ENCODE assay signal across 28 cellular contexts in genomic region chr10:11025978-11026377, GRCh38.
"Had no signal": no experiment of that assay in that cellular context is flagged by ENCODE, and none has a peak within 500 bp of the region (broad histone marks: within the 10 kb centered on the region; RNA-seq: fewer than 3 reads in every experiment).

No MANE protein-coding gene starts in this region.

- DNase-seq: activated CD4-positive, alpha-beta T cell treated with anti-CD3 and anti-CD28 coated beads for 4 hours; activated CD4-positive, alpha-beta T cell treated with anti-CD3 and anti-CD28 coated beads, Interleukin-2, amount 50 U/mL, for 48 hours; activated CD8-positive, alpha-beta memory T cell treated with anti-CD3 and anti-CD28 coated beads for 24 hours; activated effector memory CD4-positive, alpha-beta T cell treated with Interleukin-2 at 50 U/mL for 16 hours; activated naive CD4-positive, alpha-beta T cell treated with Interleukin-2 at 50 U/mL for 16 hours; activated naive CD8-positive, alpha-beta T cell treated with anti-CD3 and anti-CD28 coated beads for 36 hours; adrenal gland; central memory CD4-positive, alpha-beta T cell; esophagus squamous epithelium; foreskin melanocyte; hippocampal formation; left cardiac atrium; stimulated activated CD4-positive, alpha-beta T cell treated with anti-CD3 and anti-CD28 coated beads, Interleukin-15, amount 100 ng/mL, for 24 hours; stimulated activated CD4-positive, alpha-beta T cell treated with anti-CD3 and anti-CD28 coated beads, Interleukin-2, amount 100 ng/mL, for 24 hours; stimulated activated naive CD4-positive, alpha-beta T cell; SW 1271; T-helper 9 cell; testis; transverse colon had no signal

- H3K27ac Mint-ChIP-seq: activated naive CD8-positive, alpha-beta T cell treated with anti-CD3 and anti-CD28 coated beads for 36 hours; dendritic cell treated with granulocyte-macrophage colony-stimulating factor and Interleukin-4, amounts not matched to agents 40 ng/mL and 50 ng/mL, for 4 days; natural killer cell treated with Interleukin-12 subunit alpha and Interleukin-12 subunit beta and Interleukin-15 and Interleukin-18, amount 100 ng/mL, for 72 hours; T-helper 1 cell treated with Interleukin-12 subunit alpha and Interleukin-12 subunit beta and Interleukin-4 antibody, amounts not matched to agents 30 μg/mL and 1 μg/mL, for 36 hours had no signal

- H3K4me1 ChIP-seq: adrenal gland, ascending aorta, esophagus squamous epithelium, testis had no signal

- H3K36me3 ChIP-seq: adrenal gland, ascending aorta, esophagus squamous epithelium, transverse colon had no signal

- ATAC-seq: natural killer cell treated with Interleukin-12 subunit alpha and Interleukin-12 subunit beta and Interleukin-15 and Interleukin-18, amount 100 ng/mL, for 72 hours; sciatic nerve had no signal

- H3K4me3 ChIP-seq: adrenal gland, ascending aorta, esophagus squamous epithelium, testis, transverse colon had no signal

- H3K9me3 Mint-ChIP-seq: activated naive CD8-positive, alpha-beta T cell treated with anti-CD3 and anti-CD28 coated beads for 36 hours; dendritic cell treated with granulocyte-macrophage colony-stimulating factor and Interleukin-4, amounts not matched to agents 40 ng/mL and 50 ng/mL, for 4 days; natural killer cell treated with Interleukin-12 subunit alpha and Interleukin-12 subunit beta and Interleukin-15 and Interleukin-18, amount 100 ng/mL, for 72 hours; T-helper 1 cell treated with Interleukin-12 subunit alpha and Interleukin-12 subunit beta and Interleukin-4 antibody, amounts not matched to agents 30 μg/mL and 1 μg/mL, for 36 hours had no signal

- FAIRE-seq: keratinocyte, TTC549, urothelium cell line had no signal

- H3K9me3 ChIP-seq: adrenal gland, ascending aorta, esophagus squamous epithelium, testis, transverse colon had no signal

- H3K36me3 Mint-ChIP-seq: activated naive CD8-positive, alpha-beta T cell treated with anti-CD3 and anti-CD28 coated beads for 36 hours; natural killer cell treated with Interleukin-12 subunit alpha and Interleukin-12 subunit beta and Interleukin-15 and Interleukin-18, amount 100 ng/mL, for 72 hours had no signal

- H3K4me3 Mint-ChIP-seq: activated naive CD8-positive, alpha-beta T cell treated with anti-CD3 and anti-CD28 coated beads for 36 hours; dendritic cell treated with granulocyte-macrophage colony-stimulating factor and Interleukin-4, amounts not matched to agents 40 ng/mL and 50 ng/mL, for 4 days; natural killer cell treated with Interleukin-12 subunit alpha and Interleukin-12 subunit beta and Interleukin-15 and Interleukin-18, amount 100 ng/mL, for 72 hours; T-helper 1 cell treated with Interleukin-12 subunit alpha and Interleukin-12 subunit beta and Interleukin-4 antibody, amounts not matched to agents 30 μg/mL and 1 μg/mL, for 36 hours had no signal

- H3K27ac ChIP-seq: adrenal gland, ascending aorta, esophagus squamous epithelium, testis, VCaP had no signal

- H3K27me3 ChIP-seq: adrenal gland, ascending aorta, testis, transverse colon had no signal
